ENCODE assay signal across 10 cellular contexts in genomic region chr10:71255817-71256660, GRCh38. TPM values are rescaled to one million over a fixed set of nuclear protein-coding genes. Genes with fewer than 3 reads are reported as not detected.
A peak's percentile ranks its signal among the peaks of the same experiment; 100 is the strongest.
DNase-seq lines count a peak whose midpoint lies in the region; ATAC-seq and TF ChIP-seq lines count a peak whose summit lies in the region.
"Had no signal": no experiment of that assay in that cellular context is flagged by ENCODE, and none has a peak within 500 bp of the region (broad histone marks: within the 10 kb centered on the region; RNA-seq: fewer than 3 reads in every experiment).

No MANE protein-coding gene starts in this region.

- TF ChIP-seq POLR2A in breast epithelium (IDR thresholded peaks at IDR 0.05) = no peak

- ATAC-seq in GM19023 (IDR thresholded peaks at IDR 0.05; ENCODE audit: unreplicated experiment) (no peak), GM21360 (IDR thresholded peaks at IDR 0.05; ENCODE audit: unreplicated experiment) (no peak)

- TF ChIP-seq CTCF in MCF 10A (IDR thresholded peaks at IDR 0.05; ENCODE audit: unreplicated experiment) = no peak
- TF ChIP-seq CTCF in breast epithelium (IDR thresholded peaks at IDR 0.05) = no peak

- CTCF ChIA-PET in MCF 10A (lab: Yijun Ruan, JAX) = interaction anchor here (0.6 to 2.0 kb wide), 8 partner anchors 9 to 934 kb away, joined by 3 to 11 read pairs (median 4); no protein-coding TSS in a partner anchor

- peak overlapping the region; percentile 28 for H3K27ac Mint-ChIP-seq in MCF 10A (ENCODE audit: low read depth, unreplicated experiment)

- peaks cover 56% of the 10 kb centered on the region for H3K4me1 Mint-ChIP-seq in MCF 10A (ENCODE audit: insufficient read depth, unreplicated experiment)

- H3K4me1 ChIP-seq in breast epithelium (peaks cover 8 to 18% of the 10 kb centered on the region in 2 donors), adipocyte (ENCODE audit: control insufficient read depth, insufficient read depth, low read length) (peaks cover 35% of the 10 kb centered on the region)

- peak overlapping the region; percentile 62 for H3K4me3 Mint-ChIP-seq in MCF 10A (ENCODE audit: unreplicated experiment)

- no peak overlapping the region for H3K27ac ChIP-seq in breast epithelium
- H3K27ac ChIP-seq: C4-2B had no signal

- peaks cover 6% of the 10 kb centered on the region for H3K36me3 Mint-ChIP-seq in MCF 10A (ENCODE audit: insufficient read depth, unreplicated experiment)

- H3K27me3 Mint-ChIP-seq in MCF 10A (ENCODE audit: insufficient read depth, unreplicated experiment) = no peaks in the 10 kb centered on the region

- H3K9ac ChIP-seq in adipocyte (ENCODE audit: low read length) = peak overlapping the region; percentile 1

- H3K27me3 ChIP-seq in breast epithelium (no peaks in the 10 kb centered on the region), adipocyte (replicated peaks; ENCODE audit: control insufficient read depth, insufficient read depth, low read length) (no peaks in the 10 kb centered on the region)

- intact Hi-C loops in MCF 10A (cut with micrococcal nuclease) = no loop called here
- intact Hi-C loops in breast epithelium (cut with DNase I; ENCODE audit: low total_unique reads) = loop anchor here (5.0 kb wide), 1 partner anchor 2001 kb away; no protein-coding TSS in a partner anchor

- H3K36me3 ChIP-seq in breast epithelium = no peaks in the 10 kb centered on the region
- no peaks in the 10 kb centered on the region for H3K36me3 ChIP-seq in adipocyte (ENCODE audit: control insufficient read depth, insufficient read depth, low read length, severe bottlenecking)

- BruUV-seq in MCF 10A (replicated peaks; lab: Mats Ljungman, UMichigan) = no TSS peak

- POLR2A ChIA-PET in MCF 10A (lab: Yijun Ruan, JAX) = interaction anchor here (0.6 to 3.7 kb wide), 8 partner anchors 10 to 201 kb away, joined by 3 to 53 read pairs (median 3); partner anchors contain the start of gene UNC5B

- no peak overlapping the region for H3K4me3 ChIP-seq in breast epithelium
- no peak overlapping the region for H3K4me3 ChIP-seq in adipocyte (ENCODE audit: low read length)

- H3K9me3 ChIP-seq in breast epithelium (no peaks in the 10 kb centered on the region), adipocyte (ENCODE audit: control insufficient read depth, low read length) (no peaks in the 10 kb centered on the region)

- no peaks in the 10 kb centered on the region for H3K9me3 Mint-ChIP-seq in MCF 10A (ENCODE audit: unreplicated experiment)

- DNase-seq in MCF 10A (ENCODE audit: unreplicated experiment) (peak; percentile 89), breast epithelium (ENCODE audit: low spot score in 2 of 2) (no peak), adipocyte (ENCODE audit: low read depth) (peak; percentile 84), iris pigment epithelial cell (ENCODE audit: low read depth) (peak; percentile 76)
- no peak for DNase-seq in effector CD4-positive, alpha-beta T cell
- DNase-seq in stimulated activated naive CD4-positive, alpha-beta T cell treated with Interleukin-2 at 50 U/mL for 16 hours (lab: John Stamatoyannopoulos, UW) = no peak
- DNase-seq: stimulated activated CD8-positive, alpha-beta memory T cell treated with anti-CD3 and anti-CD28 coated beads, Interleukin-4, amount 100 ng/mL, for 48 hours had no signal

RNA-seq across cellular contexts. Expression of gene UNC5B, which starts 43.7 kb away (rescaled TPM):
- 80.5 and 82.4 TPM in 2 replicates for total RNA-seq in MCF 10A (2022)
- total RNA-seq in breast epithelium = 1 to 10 TPM in 2 of 3 donors, under 1 TPM in 1; 0.80 to 4.9 (median 3.5) TPM

Comparison
In these comparisons a context has a peak if more than half of its experiments do, and no peak if none do; other contexts are left out.
1. DNase-seq: peak in MCF 10A (single experiment), adipocyte (single experiment) and iris pigment epithelial cell (single experiment); none in breast epithelium (0 of 2), effector CD4-positive, alpha-beta T cell (single experiment) and stimulated activated naive CD4-positive, alpha-beta T cell treated with Interleukin-2 at 50 U/mL for 16 hours (single experiment).
2. RNA of gene UNC5B, which starts 43.7 kb away (total RNA-seq): 80.5 to 82.4 TPM in MCF 10A; 0.80 to 4.9 TPM in breast epithelium; every median in the first group is over 10 times any median in the second.